2 cellular contexts compared by ENCODE assay signal in the genomic region with DNA sequence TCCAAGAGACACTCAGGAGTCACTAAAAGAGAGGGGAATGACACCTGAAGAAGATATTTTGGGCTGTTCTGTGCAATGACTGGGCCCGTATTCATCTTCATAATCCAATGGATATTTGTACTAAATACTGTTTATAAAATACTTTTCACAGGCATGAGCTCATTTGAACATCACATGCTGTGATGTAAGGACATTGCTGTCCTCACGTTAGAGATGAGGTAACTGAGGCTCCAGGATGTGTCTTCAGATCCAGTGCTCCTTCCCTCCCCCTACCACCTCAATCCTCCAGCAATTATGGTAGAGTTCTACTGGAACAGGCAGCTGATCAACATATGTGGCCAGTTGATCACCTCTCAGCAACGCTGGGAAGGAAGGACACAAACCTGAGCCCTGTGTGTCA.
TF ChIP-seq lines count a peak whose summit lies in the region.

No MANE protein-coding gene starts in this region.

TF ChIP-seq in HEK293, 187 proteins besides CTCF, POLR2A, EP300 and RAD21:
- TF ChIP-seq, protein P1, sequence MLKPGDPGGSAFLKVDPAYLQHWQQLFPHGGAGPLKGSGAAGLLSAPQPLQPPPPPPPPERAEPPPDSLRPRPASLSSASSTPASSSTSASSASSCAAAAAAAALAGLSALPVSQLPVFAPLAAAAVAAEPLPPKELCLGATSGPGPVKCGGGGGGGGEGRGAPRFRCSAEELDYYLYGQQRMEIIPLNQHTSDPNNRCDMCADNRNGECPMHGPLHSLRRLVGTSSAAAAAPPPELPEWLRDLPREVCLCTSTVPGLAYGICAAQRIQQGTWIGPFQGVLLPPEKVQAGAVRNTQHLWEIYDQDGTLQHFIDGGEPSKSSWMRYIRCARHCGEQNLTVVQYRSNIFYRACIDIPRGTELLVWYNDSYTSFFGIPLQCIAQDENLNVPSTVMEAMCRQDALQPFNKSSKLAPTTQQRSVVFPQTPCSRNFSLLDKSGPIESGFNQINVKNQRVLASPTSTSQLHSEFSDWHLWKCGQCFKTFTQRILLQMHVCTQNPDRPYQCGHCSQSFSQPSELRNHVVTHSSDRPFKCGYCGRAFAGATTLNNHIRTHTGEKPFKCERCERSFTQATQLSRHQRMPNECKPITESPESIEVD (tag by site-specific recombination; IDR thresholded peaks at IDR 0.05): no peak
- TF ChIP-seq KLF16 (tag by site-specific recombination; IDR thresholded peaks at IDR 0.05) (no peak), ZNF76 (tag by site-specific recombination; IDR thresholded peaks at IDR 0.05; ENCODE audit: borderline replicate concordance, low read depth) (no peak), ZNF623 (tag by site-specific recombination; IDR thresholded peaks at IDR 0.05) (no peak), ZNF830 (tag by site-specific recombination; IDR thresholded peaks at IDR 0.05; ENCODE audit: low read depth) (no peak), ZBTB7A (tag by site-specific recombination; IDR thresholded peaks at IDR 0.05; ENCODE audit: low read depth) (no peak), ZNF510 (tag by site-specific recombination; IDR thresholded peaks at IDR 0.05; ENCODE audit: insufficient replicate concordance) (no peak), ZNF629 (tag by site-specific recombination; IDR thresholded peaks at IDR 0.05) (0 out of 2 replicates have a peak, but pooled peaks have one; percentile 16)

TF ChIP-seq in H1, 55 proteins besides CTCF, POLR2A, EP300 and RAD21:
- TF ChIP-seq POU5F1 (IDR thresholded peaks at IDR 0.05; ENCODE audit: low read depth, low read length) (no peak), CBX5 (IDR thresholded peaks at IDR 0.05; ENCODE audit: low read depth, low read length) (no peak), BACH1 (IDR thresholded peaks at IDR 0.05; ENCODE audit: low read length) (no peak), GTF2F1 (IDR thresholded peaks at IDR 0.05; ENCODE audit: borderline replicate concordance, low read depth, low read length) (no peak), SP2 (IDR thresholded peaks at IDR 0.05; ENCODE audit: low read length) (no peak), NRF1 (IDR thresholded peaks at IDR 0.05; ENCODE audit: low read depth, low read length) (no peak), SRF (IDR thresholded peaks at IDR 0.05; ENCODE audit: low read depth, low read length) (no peak), MAFK (IDR thresholded peaks at IDR 0.05; ENCODE audit: low read depth, low read length) (no peak)
- TF ChIP-seq, protein P2, sequence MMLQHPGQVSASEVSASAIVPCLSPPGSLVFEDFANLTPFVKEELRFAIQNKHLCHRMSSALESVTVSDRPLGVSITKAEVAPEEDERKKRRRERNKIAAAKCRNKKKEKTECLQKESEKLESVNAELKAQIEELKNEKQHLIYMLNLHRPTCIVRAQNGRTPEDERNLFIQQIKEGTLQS (IDR thresholded peaks at IDR 0.05; ENCODE audit: insufficient read depth, low read depth, low read length): no peak
